In genomic region chr7:876077-876971, GRCh38 we compare ENCODE assay signal across 2 cellular contexts.
TF ChIP-seq lines count a peak whose summit lies in the region.

Gene GET4, plus strand, starts transcription at chr7:876554. Its CDS starts 92 bp downstream, at chr7:876646.

TF ChIP-seq in HEK293, 187 proteins besides CTCF, POLR2A, EP300 and RAD21 (continued from another document and continues in another):
- no peak for TF ChIP-seq ZBTB6 (tag by site-specific recombination; IDR thresholded peaks at IDR 0.05)
- TF ChIP-seq PRDM2 (tag by site-specific recombination; IDR thresholded peaks at IDR 0.05; ENCODE audit: borderline replicate concordance): no peak
- TF ChIP-seq ZEB2 (tag by site-specific recombination; IDR thresholded peaks at IDR 0.05): no peak
- TF ChIP-seq ZNF350 (tag by site-specific recombination; IDR thresholded peaks at IDR 0.05): no peak
- TF ChIP-seq ZNF426 (tag by site-specific recombination; IDR thresholded peaks at IDR 0.05): no peak
- TF ChIP-seq ZBTB21 (tag by site-specific recombination; IDR thresholded peaks at IDR 0.05): no peak
- no peak for TF ChIP-seq ZNF580 (tag by site-specific recombination; IDR thresholded peaks at IDR 0.05)
- TF ChIP-seq GFI1B (tag by site-specific recombination; IDR thresholded peaks at IDR 0.05): no peak
- TF ChIP-seq PBX3 (CRISPR knock-in tag; IDR thresholded peaks at IDR 0.05): peak; percentile 31
- TF ChIP-seq YY1 (tag by site-specific recombination; IDR thresholded peaks at IDR 0.05): peak; percentile 13; the same call in 1 of the 2 replicates
- TF ChIP-seq ZNF211 (tag by site-specific recombination; IDR thresholded peaks at IDR 0.05; ENCODE audit: low read depth): no peak
- no peak for TF ChIP-seq GLIS2 (tag by site-specific recombination; IDR thresholded peaks at IDR 0.05)
- no peak; the same call in 1 of the 2 replicates for TF ChIP-seq SP3 (tag by site-specific recombination; IDR thresholded peaks at IDR 0.05)
- peak; percentile 5; the same call in 1 of the 2 replicates for TF ChIP-seq ZBTB44 (tag by site-specific recombination; IDR thresholded peaks at IDR 0.05)
- no peak for TF ChIP-seq BCL11A (tag by site-specific recombination; IDR thresholded peaks at IDR 0.05; ENCODE audit: low read depth)
- 0 out of 2 replicates have a peak, but pooled peaks have one; percentile 19 for TF ChIP-seq ZNF843 (tag by site-specific recombination; IDR thresholded peaks at IDR 0.05)
- TF ChIP-seq ZNF37A (tag by site-specific recombination; IDR thresholded peaks at IDR 0.05): no peak

TF ChIP-seq in SK-N-SH treated with all-trans-retinoic acid at 6 μM for 48 hours, 23 proteins besides CTCF, POLR2A, EP300 and RAD21 (continued from another document):
- TF ChIP-seq TSHZ2 (CRISPR knock-in tag; IDR thresholded peaks at IDR 0.05) (peak; percentile 74), CSDC2 (CRISPR knock-in tag; IDR thresholded peaks at IDR 0.05) (0 out of 2 replicates have a peak, but pooled peaks have one; percentile 29), GLIS3 (CRISPR knock-in tag; IDR thresholded peaks at IDR 0.05) (no peak), TOX (CRISPR knock-in tag; IDR thresholded peaks at IDR 0.05; ENCODE audit: borderline replicate concordance) (no peak), ZNF565 (CRISPR knock-in tag; conservative IDR thresholded peaks at IDR 0.05; ENCODE audit: low read depth) (no peak), BACH2 (CRISPR knock-in tag; IDR thresholded peaks at IDR 0.05; ENCODE audit: borderline replicate concordance) (no peak), RARB (CRISPR knock-in tag; IDR thresholded peaks at IDR 0.05) (no peak), PATZ1 (CRISPR knock-in tag; IDR thresholded peaks at IDR 0.05; ENCODE audit: borderline replicate concordance) (no peak), TCF4 (CRISPR knock-in tag; IDR thresholded peaks at IDR 0.05; ENCODE audit: borderline replicate concordance) (no peak), ZFP30 (CRISPR knock-in tag; IDR thresholded peaks at IDR 0.05) (no peak)
